Comparison of ENCODE assay signal across 34 cellular contexts in genomic region chr10:104279550-104280259, GRCh38. TPM values are rescaled to one million over a fixed set of nuclear protein-coding genes. Genes with fewer than 3 reads are reported as not detected.
"Had no signal": no experiment of that assay in that cellular context is flagged by ENCODE, and none has a peak within 500 bp of the region (broad histone marks: within the 10 kb centered on the region; RNA-seq: fewer than 3 reads in every experiment).

No MANE protein-coding gene starts in this region.

- H3K27me3 ChIP-seq: ascending aorta, body of pancreas, brain microvascular endothelial cell, breast epithelium, cardiac muscle cell had no signal

- H3K36me3 ChIP-seq: adrenal gland, ascending aorta, brain microvascular endothelial cell, breast epithelium, cardiac muscle cell had no signal

- H3K4me1 ChIP-seq: adrenal gland, ascending aorta, breast epithelium had no signal

- ATAC-seq: activated naive CD4-positive, alpha-beta T cell treated with anti-CD3 and anti-CD28 coated beads, Interleukin-2, amount 50 U/mL, for 72 hours; activated naive CD8-positive, alpha-beta T cell treated with anti-CD3 and anti-CD28 coated beads, Interleukin-2, amount 50 U/mL, for 24 hours; activated T-cell treated with anti-CD3 and anti-CD28 coated beads, Interleukin-2, amount 50 U/mL, for 4 hours; activated T-cell treated with anti-CD3 and anti-CD28 coated beads, Interleukin-2, amount 50 U/mL, for 72 hours; activated T-helper 17 cell treated with anti-CD3 and anti-CD28 coated beads, Interleukin-2, amount 50 U/mL, for 72 hours; body of pancreas had no signal

- H3K27ac ChIP-seq: adrenal gland, ascending aorta, body of pancreas, brain microvascular endothelial cell, breast epithelium, cardiac muscle cell had no signal

- H3K4me3 ChIP-seq: adrenal gland, ascending aorta, body of pancreas, breast epithelium, cardiac muscle cell had no signal

- FAIRE-seq: astrocyte, bronchial epithelial cell had no signal

- DNase-seq: activated effector memory CD4-positive, alpha-beta T cell treated with anti-CD3 and anti-CD28 coated beads, Interleukin-2, amount 50 U/mL, for 16 hours; activated effector memory CD4-positive, alpha-beta T cell treated with Interleukin-2 at 50 U/mL for 16 hours; activated gamma-delta T cell; activated gamma-delta T cell treated with Interleukin-2 at 50 U/mL for 16 hours; activated naive CD4-positive, alpha-beta T cell; activated naive CD4-positive, alpha-beta T cell treated with anti-CD3 and anti-CD28 coated beads for 36 hours; activated naive CD4-positive, alpha-beta T cell treated with anti-CD3 and anti-CD28 coated beads, Interleukin-2, amount 10 ng/mL, durations not matched to agents 7 days and 5 days; activated naive CD4-positive, alpha-beta T cell treated with anti-CD3 and anti-CD28 coated beads, Interleukin-2, amount 50 U/mL, for 16 hours; activated naive CD4-positive, alpha-beta T cell treated with Interleukin-2 at 50 U/mL for 16 hours; activated naive CD8-positive, alpha-beta T cell treated with anti-CD3 and anti-CD28 coated beads for 36 hours; activated naive CD8-positive, alpha-beta T cell treated with anti-CD3 and anti-CD28 coated beads, Interleukin-2, amount 10 ng/mL, durations not matched to agents 7 days and 5 days; activated naive CD8-positive, alpha-beta T cell treated with anti-CD3 and anti-CD28 coated beads, Interleukin-2, amount 50 U/mL, for 24 hours; activated T-cell treated with anti-CD3 and anti-CD28 coated beads, Interleukin-2, amount 50 U/mL, for 1 hour; activated T-cell treated with anti-CD3 and anti-CD28 coated beads, Interleukin-2, amount 50 U/mL, for 24 hours; activated T-cell treated with anti-CD3 and anti-CD28 coated beads, Interleukin-2, amount 50 U/mL, for 4 hours; activated T-cell treated with anti-CD3 and anti-CD28 coated beads, Interleukin-2, amount 50 U/mL, for 48 hours; activated T-cell treated with anti-CD3 and anti-CD28 coated beads, Interleukin-2, amount 50 U/mL, for 72 hours; adrenal gland; amygdala; anterior cingulate cortex; aorta; body of pancreas; brain microvascular endothelial cell; caudate nucleus; central memory CD4-positive, alpha-beta T cell; cerebellar nuclear complex had no signal

- H3K9me3 ChIP-seq: adrenal gland, ascending aorta, body of pancreas, breast epithelium had no signal

RNA-seq across cellular contexts. Expression of gene GSTO2, which starts 10.7 kb away (rescaled TPM):
- total RNA-seq: ascending aorta had no signal

RNA-seq across cellular contexts. Expression of gene CFAP43, which starts 47.5 kb away (rescaled TPM):
- total RNA-seq: activated naive CD4-positive, alpha-beta T cell treated with anti-CD3 and anti-CD28 coated beads for 36 hours; activated naive CD8-positive, alpha-beta T cell treated with anti-CD3 and anti-CD28 coated beads for 36 hours; activated T-helper 1 cell treated with anti-CD3 and anti-CD28 coated beads, Interleukin-12 subunit alpha, Interleukin-12 subunit beta, Interleukin-2, Interleukin-4 antibody, amounts not matched to agents 30 ng/mL and 10 ng/mL and 1 ng/mL, durations not matched to agents 14 hours and 24 hours and 36 hours had no signal
